ENCODE assay signal across 1 cellular context in genomic region chr6:106913676-106914280, GRCh38.
TF ChIP-seq lines count a peak whose summit lies in the region.

No MANE protein-coding gene starts in this region.

TF ChIP-seq in GM12878, 131 proteins besides CTCF, POLR2A, EP300 and RAD21 (continued from another document):
- TF ChIP-seq SKIL (IDR thresholded peaks at IDR 0.05; ENCODE audit: low read depth, poor library complexity, severe bottlenecking) (peak; percentile 13), CREM (IDR thresholded peaks at IDR 0.05; ENCODE audit: low read depth) (peak; percentile 8; the same call in 1 of the 2 replicates), IRF5 (IDR thresholded peaks at IDR 0.05; ENCODE audit: borderline replicate concordance) (no peak), HDAC2 (IDR thresholded peaks at IDR 0.05) (no peak), ETV6 (conservative IDR thresholded peaks at IDR 0.05 in 1 of 2, IDR thresholded peaks at IDR 0.05 in 1 of 2; ENCODE audit: borderline replicate concordance in 1 of 2, low read depth in 1 of 2) (peak in 1 of 2 experiments; percentile 39; a peak in 1 of 4 replicates), NBN (IDR thresholded peaks at IDR 0.05) (peak; percentile 50; the same call in 1 of the 2 replicates), MEF2A (IDR thresholded peaks at IDR 0.05; ENCODE audit: insufficient read depth, low read depth, low read length) (no peak), ATF2 (IDR thresholded peaks at IDR 0.05; ENCODE audit: low read length) (peak; percentile 49; the same call in 1 of the 2 replicates), YY1 (IDR thresholded peaks at IDR 0.05; ENCODE audit: low read depth, low read length) (no peak), CUX1 (IDR thresholded peaks at IDR 0.05; ENCODE audit: insufficient replicate concordance, low read depth, low read length) (no peak), FOXK2 (IDR thresholded peaks at IDR 0.05) (no peak), ATF3 (IDR thresholded peaks at IDR 0.05; ENCODE audit: borderline replicate concordance, extremely low read depth, low read depth, low read length) (no peak), NR2F1 (conservative IDR thresholded peaks at IDR 0.05) (0 out of 2 replicates have a peak, but pooled peaks have one; percentile 25), KAT2A (conservative IDR thresholded peaks at IDR 0.05; ENCODE audit: control insufficient read depth, low read depth, low read length) (no peak), SPI1 (IDR thresholded peaks at IDR 0.05; ENCODE audit: borderline replicate concordance, insufficient read depth, low read depth, low read length) (no peak), DPF2 (IDR thresholded peaks at IDR 0.05) (no peak), CREB1 (IDR thresholded peaks at IDR 0.05; ENCODE audit: low read depth) (0 out of 2 replicates have a peak, but pooled peaks have one; percentile 32), MTA2 (IDR thresholded peaks at IDR 0.05; ENCODE audit: low read depth) (peak; percentile 34; the same call in 1 of the 2 replicates), SUPT20H (IDR thresholded peaks at IDR 0.05; ENCODE audit: borderline replicate concordance, control insufficient read depth, low read depth, low read length) (no peak), LARP7 (IDR thresholded peaks at IDR 0.05) (no peak), ZBTB11 (CRISPR knock-in tag; IDR thresholded peaks at IDR 0.05) (no peak), USF1 (IDR thresholded peaks at IDR 0.05; ENCODE audit: borderline replicate concordance, extremely low read length, insufficient read depth, low read depth, low read length) (no peak), CHD1 (IDR thresholded peaks at IDR 0.05; ENCODE audit: low read depth, low read length) (no peak), RUNX3 (IDR thresholded peaks at IDR 0.05; ENCODE audit: low read length) (peak; percentile 69), KLF5 (IDR thresholded peaks at IDR 0.05; ENCODE audit: partially characterized antibody) (no peak), SRF (IDR thresholded peaks at IDR 0.05; ENCODE audit: low read depth in 2 of 2, low read length in 2 of 2) (0 out of 4 replicates have a peak, but pooled peaks of 1 of the 2 experiments have one; percentile 22), JUNB (IDR thresholded peaks at IDR 0.05) (peak; percentile 49; the same call in 1 of the 2 replicates), EED (IDR thresholded peaks at IDR 0.05; ENCODE audit: low read depth) (peak; percentile 54; the same call in 1 of the 2 replicates), RELB (IDR thresholded peaks at IDR 0.05; ENCODE audit: low read depth) (0 out of 2 replicates have a peak, but pooled peaks have one; percentile 26), KDM1A (IDR thresholded peaks at IDR 0.05; ENCODE audit: borderline replicate concordance) (no peak), ATF7 (IDR thresholded peaks at IDR 0.05; ENCODE audit: low read depth) (peak; percentile 41; the same call in 1 of the 2 replicates), RCOR1 (conservative IDR thresholded peaks at IDR 0.05; ENCODE audit: low read depth, low read length) (no peak)
